In genomic region chr2:84511024-84511423, GRCh38 we compare ENCODE assay signal across 1 cellular context. TPM values are rescaled to one million over a fixed set of nuclear protein-coding genes. Genes with fewer than 3 reads are reported as not detected.
"Had no signal": no experiment of that assay in that cellular context is flagged by ENCODE, and none has a peak within 500 bp of the region (broad histone marks: within the 10 kb centered on the region; RNA-seq: fewer than 3 reads in every experiment).

No MANE protein-coding gene starts in this region.

RNA-seq across cellular contexts. Expression of gene DNAH6, which starts 5.3 kb away (rescaled TPM):
- total RNA-seq: gastrocnemius medialis had no signal
